ENCODE assay signal across 8 cellular contexts in the genomic region with DNA sequence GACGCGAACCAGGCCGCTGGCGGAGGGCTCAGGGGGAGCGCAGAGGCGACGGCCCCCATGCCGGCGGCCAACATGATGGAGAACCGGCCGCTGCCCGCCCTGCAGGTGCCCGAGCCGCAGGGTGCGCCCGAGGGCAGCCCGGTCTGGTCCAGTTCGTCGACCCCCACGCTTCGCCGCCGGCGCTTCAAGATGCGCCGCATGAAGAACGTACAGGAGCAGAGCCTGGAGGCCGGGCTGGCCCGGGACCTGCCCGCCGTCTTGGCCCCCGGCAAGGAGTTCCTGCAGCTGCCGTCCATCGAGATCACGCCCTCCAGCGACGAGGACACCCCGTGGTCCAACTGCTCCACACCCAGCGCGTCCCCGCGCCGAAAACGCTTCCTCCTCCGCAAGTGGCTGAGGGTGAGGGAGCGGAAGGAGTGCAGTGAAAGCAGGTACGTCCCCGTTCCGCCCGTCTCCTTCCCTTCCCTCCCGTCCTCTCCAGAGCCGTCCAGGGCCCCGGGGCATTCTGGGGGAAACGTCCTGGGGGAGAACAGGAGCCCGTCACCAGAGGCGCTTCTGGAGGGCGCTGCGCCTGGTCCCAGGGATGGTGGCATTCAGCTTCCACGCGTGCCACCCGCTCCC. TPM values are rescaled to one million over a fixed set of nuclear protein-coding genes. Genes with fewer than 3 reads are reported as not detected.
DNase-seq lines count a peak whose midpoint lies in the region; ATAC-seq lines count a peak whose summit lies in the region.

No MANE protein-coding gene starts in this region.

- H3K9me3 ChIP-seq in BLaER1 = no peaks in the 10 kb centered on the region
- no peaks in the 10 kb centered on the region for H3K9me3 ChIP-seq in duodenal mucosa (ENCODE audit: control insufficient read depth in 1 of 2, low read length in 2 of 2)

- H3K36me3 ChIP-seq in BLaER1 (peaks cover 8% of the 10 kb centered on the region), duodenal mucosa (ENCODE audit: control insufficient read depth in 1 of 2, insufficient read depth in 2 of 2, low read length in 2 of 2) (no peaks in the 10 kb centered on the region)

- no peaks in the 10 kb centered on the region for H3K36me3 Mint-ChIP-seq in memory B cell

- peaks cover 3% of the 10 kb centered on the region for H3K4me1 Mint-ChIP-seq in memory B cell

- H3K9ac ChIP-seq in BLaER1 (peak overlapping the region; percentile 90), duodenal mucosa (ENCODE audit: low read depth in 1 of 2, low read length in 2 of 2) (peak overlapping the region; percentile 39 to 76)

- H3K4me1 ChIP-seq in BLaER1 = peaks cover 61% of the 10 kb centered on the region
- peaks cover 14 to 32% of the 10 kb centered on the region in 2 donors for H3K4me1 ChIP-seq in duodenal mucosa (ENCODE audit: control insufficient read depth in 1 of 2, insufficient read depth in 2 of 2, low read length in 2 of 2)

- H3K4me3 Mint-ChIP-seq in memory B cell = peak overlapping the region; percentile 69

- H3K4me3 ChIP-seq in BLaER1 = peak overlapping the region; percentile 94
- peak overlapping the region; percentile 56 for H3K4me3 ChIP-seq in Jurkat, Clone E6-1 (ENCODE audit: low read length)
- H3K4me3 ChIP-seq in duodenal mucosa (ENCODE audit: low read depth in 1 of 2, low read length in 2 of 2) = peak overlapping the region; percentile 71 to 79

- 0 out of 2 replicates have a peak, but pooled peaks cover 10% of the 10 kb centered on the region for H4K20me1 ChIP-seq in BLaER1

- peak overlapping the region; percentile 94 for H3K27ac ChIP-seq in BLaER1
- no peak overlapping the region for H3K27ac ChIP-seq in duodenal mucosa (ENCODE audit: low read depth, low read length)

- H3K27me3 Mint-ChIP-seq in memory B cell = peaks cover 25% of the 10 kb centered on the region

- H3K27ac Mint-ChIP-seq in memory B cell = no peak overlapping the region

- DNase-seq in Jurkat, Clone E6-1 (ENCODE audit: low read depth, low spot score) = no peak
- DNase-seq in activated CD4-positive, alpha-beta T cell treated with anti-CD3 and anti-CD28 coated beads for 1 hour = peak; percentile 30
- no peak for DNase-seq in memory B cell (ENCODE audit: low spot score in 2 of 2)
- DNase-seq in stimulated activated CD8-positive, alpha-beta memory T cell treated with anti-CD3 and anti-CD28 coated beads, Interleukin-2, amount 100 ng/mL, for 48 hours (ENCODE audit: low read depth in 2 of 2) = peak; percentile 39 to 53
- DNase-seq in LoVo (ENCODE audit: low spot score) = no peak

- peak overlapping the region; percentile 86 for H3K4me2 ChIP-seq in BLaER1

- no peaks in the 10 kb centered on the region for H3K27me3 ChIP-seq in BLaER1
- H3K27me3 ChIP-seq in duodenal mucosa (ENCODE audit: control insufficient read depth in 1 of 2, insufficient read depth in 2 of 2, low read length in 2 of 2) = no peaks in the 10 kb centered on the region

- ATAC-seq in GM19455 (IDR thresholded peaks at IDR 0.05; ENCODE audit: unreplicated experiment) (peak; percentile 47), memory B cell (ENCODE audit: low read depth) (peak; percentile 24)

- H3K9me3 Mint-ChIP-seq in memory B cell = no peaks in the 10 kb centered on the region

RNA-seq across cellular contexts. Expression of gene GRAMD1B, which starts 0.8 kb away (rescaled TPM):
- polyA plus RNA-seq in Jurkat, Clone E6-1 (2012; ENCODE audit: insufficient read depth, insufficient read length) = 6.5 TPM

Comparison
In these comparisons a context has a peak if more than half of its experiments do, and no peak if none do; other contexts are left out.
1. DNase-seq: peak in activated CD4-positive, alpha-beta T cell treated with anti-CD3 and anti-CD28 coated beads for 1 hour (single experiment) and stimulated activated CD8-positive, alpha-beta memory T cell treated with anti-CD3 and anti-CD28 coated beads, Interleukin-2, amount 100 ng/mL, for 48 hours (2 of 2); none in Jurkat, Clone E6-1 (single experiment), memory B cell (0 of 2) and LoVo (single experiment).
2. Peak in every context shown above with its lines, with median percentiles within 50 percentile points of each other: H3K4me3 ChIP-seq.